1 cellular context compared by ENCODE assay signal in genomic region chr3:188518835-188519452, GRCh38.
A peak's percentile ranks its signal among the peaks of the same experiment; 100 is the strongest.
TF ChIP-seq lines count a peak whose summit lies in the region.

No MANE protein-coding gene starts in this region.

TF ChIP-seq in HepG2, 621 proteins besides CTCF, POLR2A, EP300 and RAD21 (continued from another document and continues in another):
- TF ChIP-seq ZNF407 (CRISPR knock-in tag; IDR thresholded peaks at IDR 0.05; ENCODE audit: not compliant biosample characterization) (no peak), SOX6 (IDR thresholded peaks at IDR 0.05) (no peak), SOX6 (CRISPR knock-in tag; IDR thresholded peaks at IDR 0.05) (peak; percentile 80; the same call in 1 of the 2 replicates), MYC (CRISPR knock-in tag; IDR thresholded peaks at IDR 0.05; ENCODE audit: borderline replicate concordance) (no peak), SMAD3 (CRISPR knock-in tag; IDR thresholded peaks at IDR 0.05) (0 out of 2 replicates have a peak, but pooled peaks have one; percentile 37), HNRNPUL1 (IDR thresholded peaks at IDR 0.05; ENCODE audit: low read depth, low read length) (no peak), ZMAT3 (CRISPR knock-in tag; conservative IDR thresholded peaks at IDR 0.05) (no peak), KMT2B (CRISPR knock-in tag; IDR thresholded peaks at IDR 0.05) (no peak), SMYD3 (CRISPR knock-in tag; IDR thresholded peaks at IDR 0.05) (peak; percentile 51; the same call in 1 of the 2 replicates)
- TF ChIP-seq, protein P1, sequence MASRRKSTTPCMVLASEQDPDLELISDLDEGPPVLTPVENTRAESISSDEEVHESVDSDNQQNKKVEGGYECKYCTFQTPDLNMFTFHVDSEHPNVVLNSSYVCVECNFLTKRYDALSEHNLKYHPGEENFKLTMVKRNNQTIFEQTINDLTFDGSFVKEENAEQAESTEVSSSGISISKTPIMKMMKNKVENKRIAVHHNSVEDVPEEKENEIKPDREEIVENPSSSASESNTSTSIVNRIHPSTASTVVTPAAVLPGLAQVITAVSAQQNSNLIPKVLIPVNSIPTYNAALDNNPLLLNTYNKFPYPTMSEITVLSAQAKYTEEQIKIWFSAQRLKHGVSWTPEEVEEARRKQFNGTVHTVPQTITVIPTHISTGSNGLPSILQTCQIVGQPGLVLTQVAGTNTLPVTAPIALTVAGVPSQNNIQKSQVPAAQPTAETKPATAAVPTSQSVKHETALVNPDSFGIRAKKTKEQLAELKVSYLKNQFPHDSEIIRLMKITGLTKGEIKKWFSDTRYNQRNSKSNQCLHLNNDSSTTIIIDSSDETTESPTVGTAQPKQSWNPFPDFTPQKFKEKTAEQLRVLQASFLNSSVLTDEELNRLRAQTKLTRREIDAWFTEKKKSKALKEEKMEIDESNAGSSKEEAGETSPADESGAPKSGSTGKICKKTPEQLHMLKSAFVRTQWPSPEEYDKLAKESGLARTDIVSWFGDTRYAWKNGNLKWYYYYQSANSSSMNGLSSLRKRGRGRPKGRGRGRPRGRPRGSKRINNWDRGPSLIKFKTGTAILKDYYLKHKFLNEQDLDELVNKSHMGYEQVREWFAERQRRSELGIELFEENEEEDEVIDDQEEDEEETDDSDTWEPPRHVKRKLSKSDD (CRISPR knock-in tag; IDR thresholded peaks at IDR 0.05; ENCODE audit: low read depth), result no peak
- TF ChIP-seq, protein P2, sequence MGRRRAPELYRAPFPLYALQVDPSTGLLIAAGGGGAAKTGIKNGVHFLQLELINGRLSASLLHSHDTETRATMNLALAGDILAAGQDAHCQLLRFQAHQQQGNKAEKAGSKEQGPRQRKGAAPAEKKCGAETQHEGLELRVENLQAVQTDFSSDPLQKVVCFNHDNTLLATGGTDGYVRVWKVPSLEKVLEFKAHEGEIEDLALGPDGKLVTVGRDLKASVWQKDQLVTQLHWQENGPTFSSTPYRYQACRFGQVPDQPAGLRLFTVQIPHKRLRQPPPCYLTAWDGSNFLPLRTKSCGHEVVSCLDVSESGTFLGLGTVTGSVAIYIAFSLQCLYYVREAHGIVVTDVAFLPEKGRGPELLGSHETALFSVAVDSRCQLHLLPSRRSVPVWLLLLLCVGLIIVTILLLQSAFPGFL (CRISPR knock-in tag; IDR thresholded peaks at IDR 0.05), result no peak
- TF ChIP-seq, protein P3, sequence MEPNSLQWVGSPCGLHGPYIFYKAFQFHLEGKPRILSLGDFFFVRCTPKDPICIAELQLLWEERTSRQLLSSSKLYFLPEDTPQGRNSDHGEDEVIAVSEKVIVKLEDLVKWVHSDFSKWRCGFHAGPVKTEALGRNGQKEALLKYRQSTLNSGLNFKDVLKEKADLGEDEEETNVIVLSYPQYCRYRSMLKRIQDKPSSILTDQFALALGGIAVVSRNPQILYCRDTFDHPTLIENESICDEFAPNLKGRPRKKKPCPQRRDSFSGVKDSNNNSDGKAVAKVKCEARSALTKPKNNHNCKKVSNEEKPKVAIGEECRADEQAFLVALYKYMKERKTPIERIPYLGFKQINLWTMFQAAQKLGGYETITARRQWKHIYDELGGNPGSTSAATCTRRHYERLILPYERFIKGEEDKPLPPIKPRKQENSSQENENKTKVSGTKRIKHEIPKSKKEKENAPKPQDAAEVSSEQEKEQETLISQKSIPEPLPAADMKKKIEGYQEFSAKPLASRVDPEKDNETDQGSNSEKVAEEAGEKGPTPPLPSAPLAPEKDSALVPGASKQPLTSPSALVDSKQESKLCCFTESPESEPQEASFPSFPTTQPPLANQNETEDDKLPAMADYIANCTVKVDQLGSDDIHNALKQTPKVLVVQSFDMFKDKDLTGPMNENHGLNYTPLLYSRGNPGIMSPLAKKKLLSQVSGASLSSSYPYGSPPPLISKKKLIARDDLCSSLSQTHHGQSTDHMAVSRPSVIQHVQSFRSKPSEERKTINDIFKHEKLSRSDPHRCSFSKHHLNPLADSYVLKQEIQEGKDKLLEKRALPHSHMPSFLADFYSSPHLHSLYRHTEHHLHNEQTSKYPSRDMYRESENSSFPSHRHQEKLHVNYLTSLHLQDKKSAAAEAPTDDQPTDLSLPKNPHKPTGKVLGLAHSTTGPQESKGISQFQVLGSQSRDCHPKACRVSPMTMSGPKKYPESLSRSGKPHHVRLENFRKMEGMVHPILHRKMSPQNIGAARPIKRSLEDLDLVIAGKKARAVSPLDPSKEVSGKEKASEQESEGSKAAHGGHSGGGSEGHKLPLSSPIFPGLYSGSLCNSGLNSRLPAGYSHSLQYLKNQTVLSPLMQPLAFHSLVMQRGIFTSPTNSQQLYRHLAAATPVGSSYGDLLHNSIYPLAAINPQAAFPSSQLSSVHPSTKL (CRISPR knock-in tag; IDR thresholded peaks at IDR 0.05), result peak; percentile 91
- TF ChIP-seq, protein P4, sequence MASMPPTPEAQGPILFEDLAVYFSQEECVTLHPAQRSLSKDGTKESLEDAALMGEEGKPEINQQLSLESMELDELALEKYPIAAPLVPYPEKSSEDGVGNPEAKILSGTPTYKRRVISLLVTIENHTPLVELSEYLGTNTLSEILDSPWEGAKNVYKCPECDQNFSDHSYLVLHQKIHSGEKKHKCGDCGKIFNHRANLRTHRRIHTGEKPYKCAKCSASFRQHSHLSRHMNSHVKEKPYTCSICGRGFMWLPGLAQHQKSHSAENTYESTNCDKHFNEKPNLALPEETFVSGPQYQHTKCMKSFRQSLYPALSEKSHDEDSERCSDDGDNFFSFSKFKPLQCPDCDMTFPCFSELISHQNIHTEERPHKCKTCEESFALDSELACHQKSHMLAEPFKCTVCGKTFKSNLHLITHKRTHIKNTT (CRISPR knock-in tag; IDR thresholded peaks at IDR 0.05), result no peak
- TF ChIP-seq, protein P5, sequence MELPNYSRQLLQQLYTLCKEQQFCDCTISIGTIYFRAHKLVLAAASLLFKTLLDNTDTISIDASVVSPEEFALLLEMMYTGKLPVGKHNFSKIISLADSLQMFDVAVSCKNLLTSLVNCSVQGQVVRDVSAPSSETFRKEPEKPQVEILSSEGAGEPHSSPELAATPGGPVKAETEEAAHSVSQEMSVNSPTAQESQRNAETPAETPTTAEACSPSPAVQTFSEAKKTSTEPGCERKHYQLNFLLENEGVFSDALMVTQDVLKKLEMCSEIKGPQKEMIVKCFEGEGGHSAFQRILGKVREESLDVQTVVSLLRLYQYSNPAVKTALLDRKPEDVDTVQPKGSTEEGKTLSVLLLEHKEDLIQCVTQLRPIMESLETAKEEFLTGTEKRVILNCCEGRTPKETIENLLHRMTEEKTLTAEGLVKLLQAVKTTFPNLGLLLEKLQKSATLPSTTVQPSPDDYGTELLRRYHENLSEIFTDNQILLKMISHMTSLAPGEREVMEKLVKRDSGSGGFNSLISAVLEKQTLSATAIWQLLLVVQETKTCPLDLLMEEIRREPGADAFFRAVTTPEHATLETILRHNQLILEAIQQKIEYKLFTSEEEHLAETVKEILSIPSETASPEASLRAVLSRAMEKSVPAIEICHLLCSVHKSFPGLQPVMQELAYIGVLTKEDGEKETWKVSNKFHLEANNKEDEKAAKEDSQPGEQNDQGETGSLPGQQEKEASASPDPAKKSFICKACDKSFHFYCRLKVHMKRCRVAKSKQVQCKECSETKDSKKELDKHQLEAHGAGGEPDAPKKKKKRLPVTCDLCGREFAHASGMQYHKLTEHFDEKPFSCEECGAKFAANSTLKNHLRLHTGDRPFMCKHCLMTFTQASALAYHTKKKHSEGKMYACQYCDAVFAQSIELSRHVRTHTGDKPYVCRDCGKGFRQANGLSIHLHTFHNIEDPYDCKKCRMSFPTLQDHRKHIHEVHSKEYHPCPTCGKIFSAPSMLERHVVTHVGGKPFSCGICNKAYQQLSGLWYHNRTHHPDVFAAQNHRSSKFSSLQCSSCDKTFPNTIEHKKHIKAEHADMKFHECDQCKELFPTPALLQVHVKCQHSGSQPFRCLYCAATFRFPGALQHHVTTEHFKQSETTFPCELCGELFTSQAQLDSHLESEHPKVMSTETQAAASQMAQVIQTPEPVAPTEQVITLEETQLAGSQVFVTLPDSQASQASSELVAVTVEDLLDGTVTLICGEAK (IDR thresholded peaks at IDR 0.05), result no peak
- TF ChIP-seq, protein P5 (CRISPR knock-in tag; IDR thresholded peaks at IDR 0.05), result no peak
- TF ChIP-seq, protein P6, sequence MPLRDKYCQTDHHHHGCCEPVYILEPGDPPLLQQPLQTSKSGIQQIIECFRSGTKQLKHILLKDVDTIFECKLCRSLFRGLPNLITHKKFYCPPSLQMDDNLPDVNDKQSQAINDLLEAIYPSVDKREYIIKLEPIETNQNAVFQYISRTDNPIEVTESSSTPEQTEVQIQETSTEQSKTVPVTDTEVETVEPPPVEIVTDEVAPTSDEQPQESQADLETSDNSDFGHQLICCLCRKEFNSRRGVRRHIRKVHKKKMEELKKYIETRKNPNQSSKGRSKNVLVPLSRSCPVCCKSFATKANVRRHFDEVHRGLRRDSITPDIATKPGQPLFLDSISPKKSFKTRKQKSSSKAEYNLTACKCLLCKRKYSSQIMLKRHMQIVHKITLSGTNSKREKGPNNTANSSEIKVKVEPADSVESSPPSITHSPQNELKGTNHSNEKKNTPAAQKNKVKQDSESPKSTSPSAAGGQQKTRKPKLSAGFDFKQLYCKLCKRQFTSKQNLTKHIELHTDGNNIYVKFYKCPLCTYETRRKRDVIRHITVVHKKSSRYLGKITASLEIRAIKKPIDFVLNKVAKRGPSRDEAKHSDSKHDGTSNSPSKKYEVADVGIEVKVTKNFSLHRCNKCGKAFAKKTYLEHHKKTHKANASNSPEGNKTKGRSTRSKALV (CRISPR knock-in tag; IDR thresholded peaks at IDR 0.05), result 0 out of 2 replicates have a peak, but pooled peaks have one; percentile 27
